Comparison of ENCODE assay signal across 8 cellular contexts in genomic region chr18:38940863-38941531, GRCh38.
DNase-seq lines count a peak whose midpoint lies in the region; ATAC-seq lines count a peak whose summit lies in the region.

No MANE protein-coding gene starts in this region.

- intact Hi-C loops in left colon (cut with DNase I, micrococcal nuclease): no loop called here

- ATAC-seq in GM18867 (IDR thresholded peaks at IDR 0.05; ENCODE audit: unreplicated experiment) (peak; percentile 81), HG02852 (IDR thresholded peaks at IDR 0.05; ENCODE audit: unreplicated experiment) (peak; percentile 71), left colon (no peak)

- DNase-seq in NCI-H2227 (lab: John Stamatoyannopoulos, UW; ENCODE audit: unreplicated experiment): peak; percentile 93
- peak; percentile 25 for DNase-seq in activated T-cell treated with anti-CD3 and anti-CD28 coated beads for 4 hours
- peak; percentile 11 for DNase-seq in left kidney (ENCODE audit: low read depth, low spot score)
- peak in 5 of 6 experiments; percentile 0 to 33 (median 24) for DNase-seq in stimulated activated naive CD4-positive, alpha-beta T cell (lab: John Stamatoyannopoulos, UW)
- DNase-seq in left colon: no peak
- DNase-seq in ureter (ENCODE audit: low spot score): no peak

Comparison
In these comparisons a context has a peak if more than half of its experiments do, and no peak if none do; other contexts are left out.
1. DNase-seq: peak in NCI-H2227 (single experiment), activated T-cell treated with anti-CD3 and anti-CD28 coated beads for 4 hours (single experiment), left kidney (single experiment) and stimulated activated naive CD4-positive, alpha-beta T cell (5 of 6); none in left colon (0 of 2) and ureter (single experiment).